In genomic region chr2:120708944-120709607, GRCh38 we compare ENCODE assay signal across 16 cellular contexts. TPM values are rescaled to one million over a fixed set of nuclear protein-coding genes. Genes with fewer than 3 reads are reported as not detected.
DNase-seq lines count a peak whose midpoint lies in the region; ATAC-seq and TF ChIP-seq lines count a peak whose summit lies in the region.
"Had no signal": no experiment of that assay in that cellular context is flagged by ENCODE, and none has a peak within 500 bp of the region (broad histone marks: within the 10 kb centered on the region; RNA-seq: fewer than 3 reads in every experiment).

No MANE protein-coding gene starts in this region.

- no peaks in the 10 kb centered on the region for H3K9me3 ChIP-seq in iPS-15b (ENCODE audit: control insufficient read depth, insufficient read depth, low read length)
- no peaks in the 10 kb centered on the region for H3K9me3 ChIP-seq in upper lobe of right lung
- H3K9me3 ChIP-seq: SJSA1 had no signal

- peak; percentile 5 for DNase-seq in activated effector memory CD4-positive, alpha-beta T cell treated with anti-CD3 and anti-CD28 coated beads, Interleukin-2, amount 50 U/mL, for 16 hours
- DNase-seq in activated effector memory CD4-positive, alpha-beta T cell treated with Interleukin-2 at 50 U/mL for 16 hours, result no peak
- DNase-seq in NCI-H69 (lab: John Stamatoyannopoulos, UW) (peak; percentile 45), upper lobe of right lung (peak; percentile 23), foreskin melanocyte (no peak), SK-N-DZ (ENCODE audit: low spot score) (no peak)
- DNase-seq in NK-92 treated with Interleukin-12 subunit alpha and Interleukin-12 subunit beta, amount 100 ng/mL, for 24 hours (lab: John Stamatoyannopoulos, UW), result no peak
- DNase-seq: 8988T, GM23248, NCI-H1048, NCI-H1436, NCI-H1930, NCI-H226 had no signal

- TF ChIP-seq CTCF in upper lobe of right lung (IDR thresholded peaks at IDR 0.05), result no peak

- no peak overlapping the region for H3K27ac ChIP-seq in upper lobe of right lung
- H3K27ac ChIP-seq: GM23248 had no signal

- no peak overlapping the region for H3K9ac ChIP-seq in iPS-15b (ENCODE audit: low read depth, low read length)
- H3K9ac ChIP-seq: GM23248 had no signal

- H3K4me3 ChIP-seq in iPS-15b (ENCODE audit: low read depth, low read length) (peak overlapping the region; percentile 24), upper lobe of right lung (no peak overlapping the region)
- H3K4me3 ChIP-seq: GM23248, SJSA1 had no signal

- peaks cover 41% of the 10 kb centered on the region for H3K27me3 ChIP-seq in iPS-15b (ENCODE audit: control insufficient read depth, insufficient read depth, low read length)
- H3K27me3 ChIP-seq in upper lobe of right lung, result peaks cover 6% of the 10 kb centered on the region
- H3K27me3 ChIP-seq: SJSA1 had no signal

- H3K4me1 ChIP-seq in iPS-15b (ENCODE audit: control insufficient read depth, insufficient read depth, low read length), result peaks cover 33% of the 10 kb centered on the region
- no peaks in the 10 kb centered on the region for H3K4me1 ChIP-seq in upper lobe of right lung

- intact Hi-C loops in upper lobe of right lung (cut with DNase I), result no loop called here

- no peaks in the 10 kb centered on the region for H3K36me3 ChIP-seq in iPS-15b (ENCODE audit: control insufficient read depth, insufficient read depth, low read length)
- no peaks in the 10 kb centered on the region for H3K36me3 ChIP-seq in upper lobe of right lung
- H3K36me3 ChIP-seq: SJSA1 had no signal

- ATAC-seq in upper lobe of right lung, result no peak
- ATAC-seq: Panc1 had no signal

RNA-seq across cellular contexts. Expression of gene GLI2, which starts 26.6 kb away (rescaled TPM):
- total RNA-seq in upper lobe of right lung, result 4.7 TPM
- polyA plus RNA-seq in SK-N-DZ (2014; cell fraction: cytosol; rRNA removed), result 5.9 and 6.5 TPM in 2 replicates
- polyA plus RNA-seq in SK-N-DZ (2014; cell fraction: nucleus; rRNA removed), result 7.2 and 10.6 TPM in 2 replicates

Comparison
In these comparisons a context has a peak if more than half of its experiments do, and no peak if none do; other contexts are left out.
1. DNase-seq: peak in activated effector memory CD4-positive, alpha-beta T cell treated with anti-CD3 and anti-CD28 coated beads, Interleukin-2, amount 50 U/mL, for 16 hours (single experiment), NCI-H69 (single experiment) and upper lobe of right lung (single experiment); none in activated effector memory CD4-positive, alpha-beta T cell treated with Interleukin-2 at 50 U/mL for 16 hours (single experiment), NK-92 treated with Interleukin-12 subunit alpha and Interleukin-12 subunit beta, amount 100 ng/mL, for 24 hours (single experiment), foreskin melanocyte (single experiment) and SK-N-DZ (single experiment).